Comparison of ENCODE assay signal across 8 cellular contexts in genomic region chr1:151347523-151348246, GRCh38. TPM values are rescaled to one million over a fixed set of nuclear protein-coding genes. Genes with fewer than 3 reads are reported as not detected.
DNase-seq lines count a peak whose midpoint lies in the region; ATAC-seq and TF ChIP-seq lines count a peak whose summit lies in the region.

No MANE protein-coding gene starts in this region.

- H3K4me3 Mint-ChIP-seq in T-helper 1 cell treated with Interleukin-12 subunit alpha and Interleukin-12 subunit beta and Interleukin-4 antibody, amounts not matched to agents 30 μg/mL and 1 μg/mL, for 36 hours: peak overlapping the region; percentile 93
- peak overlapping the region; percentile 92 for H3K4me3 Mint-ChIP-seq in glutamatergic neuron (ENCODE audit: unreplicated experiment)
- peak overlapping the region; percentile 94 to 100 for H3K4me3 Mint-ChIP-seq in stimulated activated naive CD8-positive, alpha-beta T cell treated with anti-CD3 and anti-CD28 coated beads, Interleukin-15, amount 100 ng/mL, for 72 hours

- peaks cover 29% of the 10 kb centered on the region for H3K4me1 Mint-ChIP-seq in T-helper 1 cell treated with Interleukin-12 subunit alpha and Interleukin-12 subunit beta and Interleukin-4 antibody, amounts not matched to agents 30 μg/mL and 1 μg/mL, for 36 hours (ENCODE audit: low read depth)
- peaks cover 16% of the 10 kb centered on the region for H3K4me1 Mint-ChIP-seq in glutamatergic neuron (ENCODE audit: low read depth, unreplicated experiment)
- H3K4me1 Mint-ChIP-seq in stimulated activated naive CD8-positive, alpha-beta T cell treated with anti-CD3 and anti-CD28 coated beads, Interleukin-15, amount 100 ng/mL, for 72 hours: peaks cover 58% of the 10 kb centered on the region

- peak overlapping the region; percentile 98 for H3K27ac Mint-ChIP-seq in T-helper 1 cell treated with Interleukin-12 subunit alpha and Interleukin-12 subunit beta and Interleukin-4 antibody, amounts not matched to agents 30 μg/mL and 1 μg/mL, for 36 hours
- H3K27ac Mint-ChIP-seq in glutamatergic neuron (ENCODE audit: unreplicated experiment): peak overlapping the region; percentile 99
- H3K27ac Mint-ChIP-seq in stimulated activated naive CD8-positive, alpha-beta T cell treated with anti-CD3 and anti-CD28 coated beads, Interleukin-15, amount 100 ng/mL, for 72 hours: peak overlapping the region; percentile 98 to 99

- DNase-seq in T-helper 1 cell (no peak), glutamatergic neuron (no peak), NCI-H774 (lab: John Stamatoyannopoulos, UW) (no peak), NCI-H146 (lab: John Stamatoyannopoulos, UW) (no peak)
- DNase-seq in stimulated activated naive CD8-positive, alpha-beta T cell treated with anti-CD3 and anti-CD28 coated beads, Interleukin-15, amount 100 ng/mL, for 72 hours: no peak

- ATAC-seq in SK-N-SH treated with all-trans-retinoic acid at 6 μM for 48 hours (no peak), GM19328 (IDR thresholded peaks at IDR 0.05; ENCODE audit: unreplicated experiment) (no peak)
- peak; percentile 27 for ATAC-seq in stimulated activated naive CD8-positive, alpha-beta T cell treated with anti-CD3 and anti-CD28 coated beads, Interleukin-15, amount 100 ng/mL, for 72 hours

- TF ChIP-seq CTCF in glutamatergic neuron (IDR thresholded peaks at IDR 0.05; ENCODE audit: partially characterized antibody, unreplicated experiment): no peak

- peaks cover 33% of the 10 kb centered on the region for H3K36me3 Mint-ChIP-seq in T-helper 1 cell treated with Interleukin-12 subunit alpha and Interleukin-12 subunit beta and Interleukin-4 antibody, amounts not matched to agents 30 μg/mL and 1 μg/mL, for 36 hours (ENCODE audit: low read depth)
- H3K36me3 Mint-ChIP-seq in glutamatergic neuron (ENCODE audit: unreplicated experiment): peaks cover 4% of the 10 kb centered on the region

- H3K27me3 Mint-ChIP-seq in T-helper 1 cell treated with Interleukin-12 subunit alpha and Interleukin-12 subunit beta and Interleukin-4 antibody, amounts not matched to agents 30 μg/mL and 1 μg/mL, for 36 hours (ENCODE audit: low read depth): no peaks in the 10 kb centered on the region
- no peaks in the 10 kb centered on the region for H3K27me3 Mint-ChIP-seq in glutamatergic neuron (ENCODE audit: unreplicated experiment)
- no peaks in the 10 kb centered on the region for H3K27me3 Mint-ChIP-seq in stimulated activated naive CD8-positive, alpha-beta T cell treated with anti-CD3 and anti-CD28 coated beads, Interleukin-15, amount 100 ng/mL, for 72 hours

- H3K9me3 Mint-ChIP-seq in T-helper 1 cell treated with Interleukin-12 subunit alpha and Interleukin-12 subunit beta and Interleukin-4 antibody, amounts not matched to agents 30 μg/mL and 1 μg/mL, for 36 hours: peaks cover 8% of the 10 kb centered on the region
- H3K9me3 Mint-ChIP-seq in glutamatergic neuron (ENCODE audit: unreplicated experiment): peaks cover 14% of the 10 kb centered on the region
- H3K9me3 Mint-ChIP-seq in stimulated activated naive CD8-positive, alpha-beta T cell treated with anti-CD3 and anti-CD28 coated beads, Interleukin-15, amount 100 ng/mL, for 72 hours: peaks cover 0 to 6% of the 10 kb centered on the region in 2 donors

TF ChIP-seq in SK-N-SH treated with all-trans-retinoic acid at 6 μM for 48 hours, 23 proteins besides CTCF, POLR2A, EP300 and RAD21:
- TF ChIP-seq, protein P1, sequence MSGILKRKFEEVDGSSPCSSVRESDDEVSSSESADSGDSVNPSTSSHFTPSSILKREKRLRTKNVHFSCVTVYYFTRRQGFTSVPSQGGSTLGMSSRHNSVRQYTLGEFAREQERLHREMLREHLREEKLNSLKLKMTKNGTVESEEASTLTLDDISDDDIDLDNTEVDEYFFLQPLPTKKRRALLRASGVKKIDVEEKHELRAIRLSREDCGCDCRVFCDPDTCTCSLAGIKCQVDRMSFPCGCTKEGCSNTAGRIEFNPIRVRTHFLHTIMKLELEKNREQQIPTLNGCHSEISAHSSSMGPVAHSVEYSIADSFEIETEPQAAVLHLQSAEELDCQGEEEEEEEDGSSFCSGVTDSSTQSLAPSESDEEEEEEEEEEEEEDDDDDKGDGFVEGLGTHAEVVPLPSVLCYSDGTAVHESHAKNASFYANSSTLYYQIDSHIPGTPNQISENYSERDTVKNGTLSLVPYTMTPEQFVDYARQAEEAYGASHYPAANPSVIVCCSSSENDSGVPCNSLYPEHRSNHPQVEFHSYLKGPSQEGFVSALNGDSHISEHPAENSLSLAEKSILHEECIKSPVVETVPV (CRISPR knock-in tag; IDR thresholded peaks at IDR 0.05): no peak
- TF ChIP-seq OSR1 (CRISPR knock-in tag; IDR thresholded peaks at IDR 0.05) (peak; percentile 10; the same call in 1 of the 2 replicates), PPARA (CRISPR knock-in tag; IDR thresholded peaks at IDR 0.05; ENCODE audit: borderline replicate concordance) (no peak), ZFP30 (CRISPR knock-in tag; IDR thresholded peaks at IDR 0.05) (no peak), CSDC2 (CRISPR knock-in tag; IDR thresholded peaks at IDR 0.05) (no peak), GLIS3 (CRISPR knock-in tag; IDR thresholded peaks at IDR 0.05) (no peak)
- TF ChIP-seq, protein P2, sequence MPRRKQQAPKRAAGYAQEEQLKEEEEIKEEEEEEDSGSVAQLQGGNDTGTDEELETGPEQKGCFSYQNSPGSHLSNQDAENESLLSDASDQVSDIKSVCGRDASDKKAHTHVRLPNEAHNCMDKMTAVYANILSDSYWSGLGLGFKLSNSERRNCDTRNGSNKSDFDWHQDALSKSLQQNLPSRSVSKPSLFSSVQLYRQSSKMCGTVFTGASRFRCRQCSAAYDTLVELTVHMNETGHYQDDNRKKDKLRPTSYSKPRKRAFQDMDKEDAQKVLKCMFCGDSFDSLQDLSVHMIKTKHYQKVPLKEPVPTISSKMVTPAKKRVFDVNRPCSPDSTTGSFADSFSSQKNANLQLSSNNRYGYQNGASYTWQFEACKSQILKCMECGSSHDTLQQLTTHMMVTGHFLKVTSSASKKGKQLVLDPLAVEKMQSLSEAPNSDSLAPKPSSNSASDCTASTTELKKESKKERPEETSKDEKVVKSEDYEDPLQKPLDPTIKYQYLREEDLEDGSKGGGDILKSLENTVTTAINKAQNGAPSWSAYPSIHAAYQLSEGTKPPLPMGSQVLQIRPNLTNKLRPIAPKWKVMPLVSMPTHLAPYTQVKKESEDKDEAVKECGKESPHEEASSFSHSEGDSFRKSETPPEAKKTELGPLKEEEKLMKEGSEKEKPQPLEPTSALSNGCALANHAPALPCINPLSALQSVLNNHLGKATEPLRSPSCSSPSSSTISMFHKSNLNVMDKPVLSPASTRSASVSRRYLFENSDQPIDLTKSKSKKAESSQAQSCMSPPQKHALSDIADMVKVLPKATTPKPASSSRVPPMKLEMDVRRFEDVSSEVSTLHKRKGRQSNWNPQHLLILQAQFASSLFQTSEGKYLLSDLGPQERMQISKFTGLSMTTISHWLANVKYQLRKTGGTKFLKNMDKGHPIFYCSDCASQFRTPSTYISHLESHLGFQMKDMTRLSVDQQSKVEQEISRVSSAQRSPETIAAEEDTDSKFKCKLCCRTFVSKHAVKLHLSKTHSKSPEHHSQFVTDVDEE (CRISPR knock-in tag; IDR thresholded peaks at IDR 0.05): no peak

RNA-seq across cellular contexts. Expression of gene RFX5, which starts 0.6 kb away (rescaled TPM):
- total RNA-seq in glutamatergic neuron (ENCODE audit: unreplicated experiment): 64.4 TPM

RNA-seq across cellular contexts. Expression of gene PI4KB, which starts 20.5 kb away (rescaled TPM):
- 68.7 TPM for total RNA-seq in glutamatergic neuron (ENCODE audit: unreplicated experiment)

RNA-seq across cellular contexts. Expression of gene SELENBP1, which starts 24.8 kb away (rescaled TPM):
- 2.9 TPM for total RNA-seq in glutamatergic neuron (ENCODE audit: unreplicated experiment)

RNA-seq across cellular contexts. Expression of gene PSMB4, which starts 51.7 kb away (rescaled TPM):
- total RNA-seq in glutamatergic neuron (ENCODE audit: unreplicated experiment): 234 TPM
